1 cellular context compared by ENCODE assay signal in genomic region chr17:7242717-7243576, GRCh38.
TF ChIP-seq lines count a peak whose summit lies in the region.

No MANE protein-coding gene starts in this region.

TF ChIP-seq in HCT116, 20 proteins besides CTCF, POLR2A, EP300 and RAD21 (continued from another document):
- TF ChIP-seq POLR2AphosphoS5 (IDR thresholded peaks at IDR 0.05; ENCODE audit: low read depth, low read length): peak; percentile 90
- peak; percentile 44 for TF ChIP-seq FOSL1 (IDR thresholded peaks at IDR 0.05; ENCODE audit: low read depth)
- TF ChIP-seq ZBTB33 (IDR thresholded peaks at IDR 0.05; ENCODE audit: extremely low read depth, insufficient replicate concordance, low read length): no peak
- no peak for TF ChIP-seq EZH2 (IDR thresholded peaks at IDR 0.05)
- peak; percentile 76 for TF ChIP-seq TCF7L2 (IDR thresholded peaks at IDR 0.05; ENCODE audit: borderline replicate concordance, extremely low read depth, insufficient read depth, insufficient read length)
- TF ChIP-seq SIN3A (IDR thresholded peaks at IDR 0.05; ENCODE audit: low read depth): peak; percentile 96
- TF ChIP-seq, protein P1, sequence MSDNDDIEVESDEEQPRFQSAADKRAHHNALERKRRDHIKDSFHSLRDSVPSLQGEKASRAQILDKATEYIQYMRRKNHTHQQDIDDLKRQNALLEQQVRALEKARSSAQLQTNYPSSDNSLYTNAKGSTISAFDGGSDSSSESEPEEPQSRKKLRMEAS (IDR thresholded peaks at IDR 0.05): peak; percentile 93
- no peak for TF ChIP-seq EZH2phosphoT487 (IDR thresholded peaks at IDR 0.05; ENCODE audit: borderline replicate concordance)
- TF ChIP-seq CEBPB (IDR thresholded peaks at IDR 0.05; ENCODE audit: low read depth): no peak
- TF ChIP-seq ELF1 (IDR thresholded peaks at IDR 0.05; ENCODE audit: borderline replicate concordance, low read depth): peak; percentile 46; the same call in 1 of the 2 replicates
